12 cellular contexts compared by ENCODE assay signal in genomic region chr10:31921031-31921430, GRCh38. TPM values are rescaled to one million over a fixed set of nuclear protein-coding genes. Genes with fewer than 3 reads are reported as not detected.
A peak's percentile ranks its signal among the peaks of the same experiment; 100 is the strongest.
DNase-seq lines count a peak whose midpoint lies in the region; ATAC-seq and TF ChIP-seq lines count a peak whose summit lies in the region.
"Had no signal": no experiment of that assay in that cellular context is flagged by ENCODE, and none has a peak within 500 bp of the region (broad histone marks: within the 10 kb centered on the region; RNA-seq: fewer than 3 reads in every experiment).

No MANE protein-coding gene starts in this region.

- TF ChIP-seq CTCF in GM23338 (conservative IDR thresholded peaks at IDR 0.05; ENCODE audit: low read depth in 2 of 2) (no peak), neural crest cell (conservative IDR thresholded peaks at IDR 0.05) (no peak), sigmoid colon (IDR thresholded peaks at IDR 0.05) (no peak), PC-3 (conservative IDR thresholded peaks at IDR 0.05; ENCODE audit: low read depth, low read length) (no peak)

- H3K4me1 ChIP-seq in GM23338 (ENCODE audit: insufficient read depth) (peaks cover 13% of the 10 kb centered on the region), sigmoid colon (peaks cover 0 to 19% (median 12%) of the 10 kb centered on the region in 4 donors), PC-3 (ENCODE audit: insufficient read depth, low read length) (peaks cover 6% of the 10 kb centered on the region), SJCRH30 (peaks cover 7% of the 10 kb centered on the region)

- intact Hi-C loops in sigmoid colon (cut with DNase I) (no loop called here), PC-3 (cut with micrococcal nuclease) (no loop called here)

- H3K4me2 ChIP-seq in GM23338 = no peak overlapping the region
- no peak overlapping the region for H3K4me2 ChIP-seq in PC-3 (ENCODE audit: low read length)

- no peak overlapping the region for H3K4me3 ChIP-seq in GM23338
- no peak overlapping the region for H3K4me3 ChIP-seq in sigmoid colon
- no peak overlapping the region for H3K4me3 ChIP-seq in PC-3 (ENCODE audit: low read length)
- no peak overlapping the region for H3K4me3 ChIP-seq in SJCRH30
- H3K4me3 ChIP-seq: colonic mucosa, heart right ventricle, Peyer's patch had no signal

- POLR2A ChIA-PET in activated CD4-positive, alpha-beta T cell treated with anti-CD3 and anti-CD28 coated beads, Interleukin-2, amount 10 ng/mL, durations not matched to agents 7 days and 5 days (lab: Charles Lee) = no interaction called here
- POLR2A ChIA-PET in PC-3 (lab: Charles Lee; ENCODE audit: unreplicated experiment) = no interaction called here

- TF ChIP-seq EP300 in sigmoid colon (IDR thresholded peaks at IDR 0.05) = no peak

- H3K27me3 ChIP-seq in GM23338 (ENCODE audit: insufficient read depth) = no peaks in the 10 kb centered on the region
- no peaks in the 10 kb centered on the region for H3K27me3 ChIP-seq in sigmoid colon
- no peaks in the 10 kb centered on the region for H3K27me3 ChIP-seq in PC-3 (ENCODE audit: low read length)
- no peaks in the 10 kb centered on the region for H3K27me3 ChIP-seq in SJCRH30
- H3K27me3 ChIP-seq: colonic mucosa, heart right ventricle, Peyer's patch had no signal

- H3K4me3 Mint-ChIP-seq in activated CD4-positive, alpha-beta T cell treated with anti-CD3 and anti-CD28 coated beads, Interleukin-2, amount 10 ng/mL, durations not matched to agents 7 days and 5 days = peak overlapping the region; percentile 58
- no peak overlapping the region for H3K4me3 Mint-ChIP-seq in GM23338
- no peak overlapping the region for H3K4me3 Mint-ChIP-seq in neural crest cell

- WGBS in sigmoid colon, 2 donors = 59 to 64% methylated on average over 4 of the region's 4 CpGs

- H3F3A ChIP-seq in GM23338 (replicated peaks; ENCODE audit: low read depth) (no peaks in the 10 kb centered on the region; the same call in 1 of the 2 replicates), PC-3 (ENCODE audit: low read length, unreplicated experiment) (no peaks in the 10 kb centered on the region)

- no peak overlapping the region for H3K27ac ChIP-seq in GM23338 (ENCODE audit: low read depth)
- H3K27ac ChIP-seq in sigmoid colon = no peak overlapping the region
- H3K27ac ChIP-seq in PC-3 (ENCODE audit: low read length) = no peak overlapping the region
- H3K27ac ChIP-seq in SJCRH30 = no peak overlapping the region
- H3K27ac ChIP-seq: colonic mucosa, heart right ventricle, Peyer's patch had no signal

- no peaks in the 10 kb centered on the region for H3K9me3 ChIP-seq in sigmoid colon
- H3K9me3 ChIP-seq in PC-3 (ENCODE audit: low read length) = no peaks in the 10 kb centered on the region
- H3K9me3 ChIP-seq in SJCRH30 (replicated peaks) = peaks cover 6% of the 10 kb centered on the region
- H3K9me3 ChIP-seq: colonic mucosa, Peyer's patch had no signal

- no peak overlapping the region for H3K9ac ChIP-seq in PC-3 (ENCODE audit: low read length)

- ATAC-seq in GM23338 (no peak), HG03469 (IDR thresholded peaks at IDR 0.05; ENCODE audit: unreplicated experiment) (peak; percentile 48), PC-3 (no peak)
- ATAC-seq: heart right ventricle had no signal

- H3K79me2 ChIP-seq in GM23338 (replicated peaks; ENCODE audit: insufficient read depth) (peaks cover 100% of the 10 kb centered on the region), PC-3 (ENCODE audit: low read length) (peaks cover 96% of the 10 kb centered on the region)

- no peaks in the 10 kb centered on the region for H3K36me3 ChIP-seq in GM23338 (ENCODE audit: insufficient read depth)
- H3K36me3 ChIP-seq in sigmoid colon = no peaks in the 10 kb centered on the region
- no peaks in the 10 kb centered on the region for H3K36me3 ChIP-seq in PC-3 (ENCODE audit: low read depth, low read length)
- H3K36me3 ChIP-seq in SJCRH30 = peaks cover 4% of the 10 kb centered on the region; the same call in 1 of the 2 replicates
- H3K36me3 ChIP-seq: colonic mucosa, heart right ventricle, Peyer's patch had no signal

- H2AFZ ChIP-seq in GM23338 (no peak overlapping the region), PC-3 (ENCODE audit: low read length) (no peak overlapping the region)

- peaks cover 3% of the 10 kb centered on the region for H3K36me3 Mint-ChIP-seq in activated CD4-positive, alpha-beta T cell treated with anti-CD3 and anti-CD28 coated beads, Interleukin-2, amount 10 ng/mL, durations not matched to agents 7 days and 5 days (ENCODE audit: low read depth)
- H3K36me3 Mint-ChIP-seq in GM23338 (ENCODE audit: low read depth) (peaks cover 21% of the 10 kb centered on the region; the same call in 2 of the 3 replicates), neural crest cell (ENCODE audit: low read depth) (peaks cover 7% of the 10 kb centered on the region)

- H3K9me2 ChIP-seq in GM23338 (ENCODE audit: insufficient read depth) = no peaks in the 10 kb centered on the region
- H3K9me2 ChIP-seq in PC-3 (replicated peaks; ENCODE audit: low read length) = no peaks in the 10 kb centered on the region

- CTCF ChIA-PET in activated CD4-positive, alpha-beta T cell treated with anti-CD3 and anti-CD28 coated beads, Interleukin-2, amount 10 ng/mL, durations not matched to agents 7 days and 5 days (lab: Charles Lee) = interaction anchor here (0.5 to 1.6 kb wide), 3 partner anchors 8 to 143 kb away, joined by 3 to 5 read pairs (median 5); no protein-coding TSS in a partner anchor
- CTCF ChIA-PET in PC-3 (lab: Charles Lee) = no interaction called here

- peak; percentile 30 for DNase-seq in activated CD4-positive, alpha-beta T cell treated with anti-CD3 and anti-CD28 coated beads, Interleukin-2, amount 10 ng/mL, durations not matched to agents 7 days and 5 days
- DNase-seq in activated CD4-positive, alpha-beta T cell treated with anti-CD3 and anti-CD28 coated beads for 48 hours = no peak
- DNase-seq in GM23338 (ENCODE audit: low spot score) (no peak), neural crest cell (ENCODE audit: low read depth, low spot score) (no peak), sigmoid colon (no peak), PC-3 (no peak), SJCRH30 (no peak)
- DNase-seq: colonic mucosa, heart right ventricle, Kasumi-1, Peyer's patch had no signal

- H3K27me3 Mint-ChIP-seq in activated CD4-positive, alpha-beta T cell treated with anti-CD3 and anti-CD28 coated beads, Interleukin-2, amount 10 ng/mL, durations not matched to agents 7 days and 5 days = no peaks in the 10 kb centered on the region
- H3K27me3 Mint-ChIP-seq in GM23338 (ENCODE audit: insufficient read depth, low read depth, poor library complexity) (no peaks in the 10 kb centered on the region), neural crest cell (ENCODE audit: low read depth) (no peaks in the 10 kb centered on the region)

- no peak for TF ChIP-seq POLR2A in sigmoid colon (IDR thresholded peaks at IDR 0.05)

- H4K20me1 ChIP-seq in GM23338 (replicated peaks; ENCODE audit: insufficient read depth) (peaks cover 32% of the 10 kb centered on the region), PC-3 (ENCODE audit: low read length) (peaks cover 5% of the 10 kb centered on the region; the same call in 1 of the 2 replicates)

- BruUV-seq in PC-3 (replicated peaks; lab: Mats Ljungman, UMichigan) = no TSS peak

- peaks cover 1% of the 10 kb centered on the region for H3K9me3 Mint-ChIP-seq in activated CD4-positive, alpha-beta T cell treated with anti-CD3 and anti-CD28 coated beads, Interleukin-2, amount 10 ng/mL, durations not matched to agents 7 days and 5 days
- H3K9me3 Mint-ChIP-seq in GM23338 (peaks cover 5% of the 10 kb centered on the region; the same call in 2 of the 3 replicates), neural crest cell (no peaks in the 10 kb centered on the region)

- H3K4me1 Mint-ChIP-seq in activated CD4-positive, alpha-beta T cell treated with anti-CD3 and anti-CD28 coated beads, Interleukin-2, amount 10 ng/mL, durations not matched to agents 7 days and 5 days = peaks cover 76% of the 10 kb centered on the region
- peaks cover 22% of the 10 kb centered on the region for H3K4me1 Mint-ChIP-seq in GM23338
- H3K4me1 Mint-ChIP-seq in neural crest cell = peaks cover 22% of the 10 kb centered on the region

- H3K27ac Mint-ChIP-seq in activated CD4-positive, alpha-beta T cell treated with anti-CD3 and anti-CD28 coated beads, Interleukin-2, amount 10 ng/mL, durations not matched to agents 7 days and 5 days = peak overlapping the region; percentile 78
- H3K27ac Mint-ChIP-seq in GM23338 (peak overlapping the region; percentile 83), neural crest cell (ENCODE audit: unreplicated experiment) (peak overlapping the region; percentile 5)

TF ChIP-seq in GM23338, 12 proteins besides CTCF, POLR2A, EP300 and RAD21 (continues in another document):
- TF ChIP-seq POLR2AphosphoS5 (IDR thresholded peaks at IDR 0.05; ENCODE audit: low read depth) = no peak

RNA-seq across cellular contexts. Expression of gene ARHGAP12, which starts 7.6 kb away (rescaled TPM):
- total RNA-seq in activated CD4-positive, alpha-beta T cell treated with anti-CD3 and anti-CD28 coated beads, Interleukin-2, amount 10 ng/mL, durations not matched to agents 7 days and 5 days = 10 to 100 TPM; 15.1 to 15.4 TPM
- total RNA-seq in GM23338 (2014; rRNA removed; shearing (Covaris generic)) = 49.7 and 50.7 TPM in 2 replicates
- polyA plus RNA-seq in GM23338 (2016; fragmentation: Nextera tagmentation; extraction: Ambion mirVana) (27.5 and 31.7 TPM in 2 replicates), sigmoid colon (10 to 100 TPM; 14.1 to 30.3 (median 28.8) TPM)
- total RNA-seq in neural crest cell (33.0 and 33.2 TPM in 2 replicates), sigmoid colon (10 to 100 TPM; 44.9 to 90.5 (median 63.1) TPM), PC-3 (2014; rRNA removed) (13.6 and 16.6 TPM in 2 replicates)
- total RNA-seq in SJCRH30 (2014; rRNA removed; shearing (Covaris generic)) = 45.7 and 47.2 TPM in 2 replicates

Comparison
In these comparisons a context has a peak if more than half of its experiments do, and no peak if none do; other contexts are left out.
1. H3K27ac Mint-ChIP-seq: peak in every context shown above with its lines; median percentile 83 in GM23338; 78 in activated CD4-positive, alpha-beta T cell treated with anti-CD3 and anti-CD28 coated beads, Interleukin-2, amount 10 ng/mL, durations not matched to agents 7 days and 5 days; 5 in neural crest cell.